Comparison of ENCODE assay signal across 20 cellular contexts in the genomic region with DNA sequence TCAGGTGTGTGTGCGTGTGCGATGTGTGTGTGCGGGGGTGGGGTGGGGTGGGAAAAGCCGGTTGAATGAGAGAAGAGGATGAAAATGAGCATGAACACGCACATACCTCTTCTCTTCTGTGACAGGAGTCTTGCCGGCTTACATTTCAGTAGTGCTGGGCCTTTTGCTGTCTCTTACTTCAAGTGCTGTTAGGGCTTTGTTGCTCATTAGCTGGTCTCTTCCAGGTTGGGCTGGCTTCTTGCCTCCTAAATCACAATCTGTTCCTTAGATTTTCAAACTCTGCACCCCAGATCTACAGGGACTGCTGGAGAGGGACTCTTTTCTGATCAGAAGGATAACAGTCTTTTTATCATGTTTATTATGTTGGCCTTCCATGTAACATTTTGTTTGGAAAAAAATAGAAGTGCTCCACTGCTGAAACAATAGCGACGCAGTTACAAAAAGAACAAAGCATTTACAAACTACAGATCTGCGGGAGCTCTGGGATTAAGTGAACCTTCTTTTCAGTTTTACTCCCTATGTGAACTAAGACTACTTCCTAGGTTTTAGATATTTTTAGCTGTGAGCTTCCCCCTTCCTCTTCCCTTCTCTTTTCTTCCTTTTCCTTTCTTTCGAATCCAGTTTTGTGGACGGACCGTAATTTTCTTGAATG. TPM values are rescaled to one million over a fixed set of nuclear protein-coding genes. Genes with fewer than 3 reads are reported as not detected.
DNase-seq lines count a peak whose midpoint lies in the region; ATAC-seq, FAIRE-seq and TF ChIP-seq lines count a peak whose summit lies in the region.
"Had no signal": no experiment of that assay in that cellular context is flagged by ENCODE, and none has a peak within 500 bp of the region (broad histone marks: within the 10 kb centered on the region; RNA-seq: fewer than 3 reads in every experiment).

No MANE protein-coding gene starts in this region.

- no peaks in the 10 kb centered on the region for H3K27me3 Mint-ChIP-seq in neural crest cell (ENCODE audit: low read depth)
- H3K27me3 Mint-ChIP-seq in mesothelial cell of epicardium (ENCODE audit: low read depth), result no peaks in the 10 kb centered on the region
- H3K27me3 Mint-ChIP-seq: B cell; CD4-positive, alpha-beta memory T cell had no signal

- no peak overlapping the region for H2AFZ ChIP-seq in H1 (ENCODE audit: low read length)
- no peak overlapping the region for H2AFZ ChIP-seq in GM23248

- no peaks in the 10 kb centered on the region for H3F3A ChIP-seq in GM23248 (ENCODE audit: insufficient read depth)

- no peak overlapping the region for H3K4me3 Mint-ChIP-seq in neural crest cell
- H3K4me3 Mint-ChIP-seq in mesothelial cell of epicardium, result no peak overlapping the region
- H3K4me3 Mint-ChIP-seq: B cell; CD4-positive, alpha-beta memory T cell had no signal

- no peak for FAIRE-seq in H1 (lab: Jason Lieb, UNC)

- H3K36me3 Mint-ChIP-seq in neural crest cell (ENCODE audit: low read depth) (peaks cover 18% of the 10 kb centered on the region), mesothelial cell of epicardium (peaks cover 3% of the 10 kb centered on the region)

- H3K27ac ChIP-seq in H1 (ENCODE audit: low read depth, low read length) (peak overlapping the region; percentile 20; the same call in 1 of the 2 replicates), GM23248 (no peak overlapping the region)
- H3K27ac ChIP-seq: 22Rv1 had no signal

- no peaks in the 10 kb centered on the region for H3K23me2 ChIP-seq in H1 (ENCODE audit: low read depth, low read length)

- POLR2A ChIA-PET in H1 (lab: Charles Lee; ENCODE audit: partially characterized antibody), result interaction anchor here (1.2 kb wide), 1 partner anchor 13 kb away, joined by 3 read pairs; no protein-coding TSS in a partner anchor

- in situ Hi-C loops in GM23248 (cut with MboI), result no loop called here

- H3K14ac ChIP-seq in H1 (ENCODE audit: insufficient read length), result no peak overlapping the region

- no peak for TF ChIP-seq EP300 in H1 (IDR thresholded peaks at IDR 0.05; ENCODE audit: borderline replicate concordance in 1 of 2, low read depth in 2 of 2, low read length in 2 of 2)

- peak overlapping the region; percentile 19 to 25; a peak in 2 of 4 replicates for H3K4me2 ChIP-seq in H1 (ENCODE audit: insufficient read depth in 1 of 2, low read depth in 2 of 2, low read length in 2 of 2)
- H3K4me2 ChIP-seq in GM23248 (ENCODE audit: unreplicated experiment), result no peak overlapping the region

- no peak for ATAC-seq in HG02610 (IDR thresholded peaks at IDR 0.05; ENCODE audit: unreplicated experiment)

- CTCF ChIA-PET in H1 (lab: Charles Lee; ENCODE audit: partially characterized antibody), result no interaction called here

- no peak overlapping the region for H3K18ac ChIP-seq in H1 (ENCODE audit: extremely low read depth, low read length)

- no peak overlapping the region for H2BK12ac ChIP-seq in H1 (ENCODE audit: low read depth, low read length)

- no peak overlapping the region for H4K5ac ChIP-seq in H1 (ENCODE audit: insufficient read length, low read depth, low read length)

- no peak overlapping the region for H2BK5ac ChIP-seq in H1 (ENCODE audit: low read depth, low read length)

- H4K8ac ChIP-seq in H1 (ENCODE audit: extremely low read depth, insufficient read depth, low read length), result no peak overlapping the region

- TF ChIP-seq CTCF in H1 (IDR thresholded peaks at IDR 0.05; ENCODE audit: control extremely low read depth in 1 of 3, insufficient read depth in 1 of 3, low read depth in 1 of 3, low read length in 3 of 3), result no peak
- no peak for TF ChIP-seq CTCF in neural crest cell (conservative IDR thresholded peaks at IDR 0.05)
- TF ChIP-seq CTCF in mesothelial cell of epicardium (IDR thresholded peaks at IDR 0.05; ENCODE audit: unreplicated experiment), result no peak

- DNase-seq in DMS 273 (lab: John Stamatoyannopoulos, UW; ENCODE audit: unreplicated experiment), result peak; percentile 18
- DNase-seq in DMS 273 treated with DMSO at 0.1 percent for 48 hours (lab: John Stamatoyannopoulos, UW), result no peak
- DNase-seq in H1 (ENCODE audit: low read depth in 1 of 2, low spot score in 2 of 2), result no peak
- no peak for DNase-seq in neural crest cell (ENCODE audit: low read depth, low spot score)
- no peak for DNase-seq in GM23248
- no peak for DNase-seq in mesothelial cell of epicardium (ENCODE audit: low spot score in 2 of 2, unreplicated experiment in 2 of 2)
- DNase-seq in NCI-H2227 treated with DMSO at 0.1 percent for 48 hours (lab: John Stamatoyannopoulos, UW), result no peak
- DNase-seq: Calu3; CD4-positive, alpha-beta memory T cell; DMS79; GOT3; NCI-H1105 treated with DMSO at 0.1 percent for 48 hours; NCI-H187; NCI-H446; NK-92 treated with Interleukin-12 subunit alpha and Interleukin-12 subunit beta, amount 100 ng/mL, for 24 hours; RPMI8226; SIG-M5 had no signal

- H3K27me3 ChIP-seq in H1 (replicated peaks in 1 of 4; ENCODE audit: control insufficient read depth in 3 of 4, extremely low read depth in 1 of 4, insufficient read depth in 3 of 4, low read length in 3 of 4) (no peaks in the 10 kb centered on the region), GM23248 (replicated peaks; ENCODE audit: insufficient read depth) (no peaks in the 10 kb centered on the region)

- H2AK5ac ChIP-seq in H1 (ENCODE audit: low read depth, low read length), result no peak overlapping the region

- no peaks in the 10 kb centered on the region for H3K9me2 ChIP-seq in GM23248 (ENCODE audit: insufficient read depth)

- peak overlapping the region; percentile 21 for H3K27ac Mint-ChIP-seq in neural crest cell (ENCODE audit: unreplicated experiment)
- H3K27ac Mint-ChIP-seq in mesothelial cell of epicardium, result no peak overlapping the region
- H3K27ac Mint-ChIP-seq: B cell had no signal

- TF ChIP-seq POLR2A in H1 (IDR thresholded peaks at IDR 0.05; ENCODE audit: control extremely low read depth in 1 of 2, low read depth in 2 of 2, low read length in 2 of 2), result no peak

- H3K9me3 Mint-ChIP-seq in neural crest cell (no peaks in the 10 kb centered on the region), mesothelial cell of epicardium (no peaks in the 10 kb centered on the region)
- H3K9me3 Mint-ChIP-seq: CD4-positive, alpha-beta memory T cell had no signal

- no peak overlapping the region for H2BK20ac ChIP-seq in H1 (ENCODE audit: low read length)

- H3K9me3 ChIP-seq in H1 (ENCODE audit: insufficient read depth in 2 of 2, low read depth in 1 of 2, low read length in 1 of 2) (no peaks in the 10 kb centered on the region), GM23248 (ENCODE audit: low read depth) (no peaks in the 10 kb centered on the region)

- H3K56ac ChIP-seq in H1 (replicated peaks; ENCODE audit: insufficient read length, low read depth, low read length), result no peak overlapping the region

- TF ChIP-seq RAD21 in H1 (IDR thresholded peaks at IDR 0.05 in 1 of 2, conservative IDR thresholded peaks at IDR 0.05 in 1 of 2; ENCODE audit: low read depth in 2 of 2, low read length in 2 of 2), result no peak

- H3K4me1 ChIP-seq in H1 (replicated peaks in 1 of 4; ENCODE audit: control insufficient read depth in 3 of 4, insufficient read depth in 4 of 4, low read length in 3 of 4) (peaks cover 2 to 9% (median 6%) of the 10 kb centered on the region in 4 experiments; a peak in 5 of 7 replicates), GM23248 (ENCODE audit: insufficient read depth) (no peaks in the 10 kb centered on the region)

- H3K9ac ChIP-seq in H1 (replicated peaks in 1 of 4; ENCODE audit: extremely low read depth in 1 of 4, low read depth in 3 of 4, low read length in 3 of 4) (peak overlapping the region in 2 of 4 experiments; percentile 13 to 28; a peak in 2 of 7 replicates), GM23248 (no peak overlapping the region)

- H4K91ac ChIP-seq in H1 (replicated peaks; ENCODE audit: insufficient read length, low read length), result no peak overlapping the region

- H3K4me3 ChIP-seq in H1 (ENCODE audit: extremely low read depth in 1 of 4, insufficient read depth in 2 of 4, low read depth in 3 of 4, low read length in 4 of 4), result peak overlapping the region in 1 of 4 experiments; percentile 7; a peak in 2 of 8 replicates
- no peak overlapping the region for H3K4me3 ChIP-seq in GM23248

- no peak overlapping the region for H3K23ac ChIP-seq in H1 (ENCODE audit: insufficient read length)

- WGBS in H1 (ENCODE audit: extremely low coverage in 1 of 2, insufficient coverage in 1 of 2, insufficient read length in 1 of 2, insufficient replicate concordance in 2 of 2, low coverage in 1 of 2, low lambda C conversion rate in 2 of 2, missing lambda C conversion rate in 1 of 2), 2 experiments, result 55 to 100% methylated on average over 1 to 9 of the region's 12 CpGs
- WGBS in GM23248 (ENCODE audit: low coverage in 1 of 2, low lambda C conversion rate in 2 of 2, missing lambda C conversion rate in 2 of 2), 2 experiments, result 96 to 98% methylated on average over 9 to 12 of the region's 12 CpGs

- no peaks in the 10 kb centered on the region; the same call in 1 of the 2 replicates for H3K79me1 ChIP-seq in H1 (ENCODE audit: low read depth, low read length)

- no peak overlapping the region for H2BK15ac ChIP-seq in H1 (ENCODE audit: low read length)

- H2BK120ac ChIP-seq in H1 (replicated peaks; ENCODE audit: low read depth, low read length), result no peak overlapping the region

- peaks cover 27% of the 10 kb centered on the region for H3K4me1 Mint-ChIP-seq in neural crest cell
- no peaks in the 10 kb centered on the region for H3K4me1 Mint-ChIP-seq in mesothelial cell of epicardium
- H3K4me1 Mint-ChIP-seq: CD4-positive, alpha-beta memory T cell had no signal

- H3K36me3 ChIP-seq in H1 (ENCODE audit: control insufficient read depth in 2 of 4, insufficient read depth in 4 of 4, low read length in 3 of 4) (no peaks in the 10 kb centered on the region; a peak in 1 of 8 replicates), GM23248 (ENCODE audit: low read depth) (no peaks in the 10 kb centered on the region)

- H3K79me2 ChIP-seq in H1 (ENCODE audit: control insufficient read depth in 1 of 2, insufficient read depth in 2 of 2, low read length in 2 of 2) (0 out of 4 replicates have a peak, but pooled peaks cover 0 to 4% of the 10 kb centered on the region in 2 experiments), GM23248 (ENCODE audit: insufficient read depth) (no peaks in the 10 kb centered on the region; the same call in 1 of the 2 replicates)

- no peak overlapping the region for H3K4ac ChIP-seq in H1 (replicated peaks; ENCODE audit: insufficient read length, low read depth, low read length)

- no peaks in the 10 kb centered on the region for H4K20me1 ChIP-seq in H1 (replicated peaks in 1 of 2; ENCODE audit: control insufficient read depth in 1 of 2, insufficient read depth in 2 of 2, low read length in 2 of 2)
- H4K20me1 ChIP-seq in GM23248 (ENCODE audit: insufficient read depth), result no peaks in the 10 kb centered on the region

RNA-seq across cellular contexts. Expression of a gene that starts 48.5 kb away (rescaled TPM):
- 25.9 and 28.0 TPM in 2 replicates for total RNA-seq in H1 (2021; fragmentation: NEBNext Ultra II Directional; extraction: Animal tissue kit (Norgen Biotek cat#: 25700))
- polyA plus RNA-seq in H1 (2011; rRNA removed) (5.5 and 7.9 TPM in 2 replicates), GM23248 (2016; fragmentation: Nextera tagmentation; extraction: Ambion mirVana) (6.0 and 9.2 TPM in 2 replicates)
- polyA plus RNA-seq in H1 (2011; cell fraction: cytosol; rRNA removed), result 9.2 TPM
- 7.5 TPM for polyA plus RNA-seq in H1 (2011; cell fraction: nucleus; rRNA removed)
- polyA plus RNA-seq in H1 (2012, experiment 1 of 2), result 12.7 to 16.1 TPM (median 14.5 TPM) in 4 replicates
- polyA plus RNA-seq in H1 (2012, experiment 2 of 2), result 2.4 TPM
- polyA plus RNA-seq in H1 (2013, experiment 1 of 2), result 9.8 TPM
- polyA plus RNA-seq in H1 (2013, experiment 2 of 2), result 9.3 TPM
- polyA minus RNA-seq in H1 (2011; rRNA and poly(A)+ RNA removed), result 25.9 and 36.3 TPM in 2 replicates
- polyA minus RNA-seq in H1 (2011; cell fraction: cytosol; rRNA and poly(A)+ RNA removed), result 19.2 TPM
- 35.9 TPM for polyA minus RNA-seq in H1 (2011; cell fraction: nucleus; rRNA and poly(A)+ RNA removed)
- total RNA-seq in neural crest cell (25.2 and 26.7 TPM in 2 replicates), mesothelial cell of epicardium (10.3 to 11.3 TPM (median 10.6 TPM) in 3 replicates)
- 4.6 and 8.2 TPM in 2 replicates for total RNA-seq in GM23248 (2014; rRNA removed; shearing (Covaris generic))
